Comparison of ENCODE assay signal across 8 cellular contexts in genomic region chr2:216108967-216109921, GRCh38. TPM values are rescaled to one million over a fixed set of nuclear protein-coding genes. Genes with fewer than 3 reads are reported as not detected.
DNase-seq lines count a peak whose midpoint lies in the region; ATAC-seq, FAIRE-seq and TF ChIP-seq lines count a peak whose summit lies in the region.

TSS of gene XRCC5 (plus strand) at chr2:216109348. CDS start at chr2:216109437, 89 bp downstream.

- peak; percentile 58 for ATAC-seq in GM21528 (IDR thresholded peaks at IDR 0.05; ENCODE audit: low FRiP score, unreplicated experiment)
- peak; percentile 86 for ATAC-seq in IMR-90 (ENCODE audit: low read depth)

- peak within 1 kb of the TSS; percentile 17 for H3K18ac ChIP-seq in IMR-90 (ENCODE audit: low read depth, low read length)

- 0% methylated on average over 44 of the region's 57 CpGs; no CpG with 5 or more reads in 1 of the 2 experiments for WGBS in IMR-90 (ENCODE audit: extremely low coverage in 2 of 2, insufficient read length in 1 of 2), 2 experiments
- WGBS in mesodermal cell (ENCODE audit: insufficient coverage in 2 of 2), 2 experiments = 0 to 1% methylated on average over 39 to 46 of the region's 57 CpGs

- 0 out of 3 replicates have a peak within 1 kb of the TSS, but pooled peaks have one; percentile 0 for H2BK15ac ChIP-seq in IMR-90 (ENCODE audit: low read depth, low read length)

- H3K9me1 ChIP-seq in IMR-90 (ENCODE audit: insufficient read depth, low read length) = no peaks in the 10 kb centered on the region

- H2BK120ac ChIP-seq in IMR-90 (ENCODE audit: low read depth, low read length) = peak within 1 kb of the TSS; percentile 15; the same call in 1 of the 2 replicates

- intact Hi-C loops in IMR-90 (cut with micrococcal nuclease) = loop anchor here (2.0 kb wide), 1 partner anchor 76 kb away; no protein-coding TSS in a partner anchor
- intact Hi-C loops in OCI-LY7 (cut with micrococcal nuclease; ENCODE audit: unreplicated experiment) = loop anchor here (1.0 to 10.0 kb wide), 3 partner anchors 303 to 1304 kb away; partner anchors contain the start of genes BARD1, RPL37A and SMARCAL1

- H3K23ac ChIP-seq in IMR-90 (ENCODE audit: low read depth, low read length) = peak within 1 kb of the TSS; percentile 83

- DNase-seq in D341Med (ENCODE audit: low spot score) (peak; percentile 95), IMR-90 (peak; percentile 96), OCI-LY7 (ENCODE audit: low spot score) (peak; percentile 98)
- peak; percentile 99 for DNase-seq in activated CD8-positive, alpha-beta memory T cell treated with anti-CD3 and anti-CD28 coated beads, Interleukin-2, amount 50 U/mL, for 48 hours
- peak; percentile 98 for DNase-seq in stimulated activated CD8-positive, alpha-beta memory T cell treated with anti-CD3 and anti-CD28 coated beads, Interleukin-15, amount 100 ng/mL, for 24 hours (ENCODE audit: low read depth)

- in situ Hi-C loops in IMR-90 (cut with MboI; ENCODE audit: low sequenced_read_pairs) = no loop called here

- dilution Hi-C loops in IMR-90 (cut with HindIII; ENCODE audit: low sequenced_read_pairs, unreplicated experiment) = no loop called here

- H4K91ac ChIP-seq in IMR-90 (ENCODE audit: insufficient read depth, low read depth, low read length) = peak within 1 kb of the TSS; percentile 91

- H3K14ac ChIP-seq in IMR-90 (replicated peaks; ENCODE audit: low read depth, low read length) = peak within 1 kb of the TSS; percentile 95

- H2BK20ac ChIP-seq in IMR-90 (ENCODE audit: low read depth, low read length) = no peak within 1 kb of the TSS

- no peaks in the 10 kb centered on the region for H3K9me3 ChIP-seq in IMR-90 (ENCODE audit: control insufficient read depth, insufficient read depth, low read length)
- H3K9me3 ChIP-seq in OCI-LY7 (ENCODE audit: low read length) = no peaks in the 10 kb centered on the region
- no peaks in the 10 kb centered on the region for H3K9me3 ChIP-seq in mesodermal cell (ENCODE audit: control insufficient read depth, low read length)

- peak within 1 kb of the TSS; percentile 94 for H3K4ac ChIP-seq in IMR-90 (ENCODE audit: low read depth, low read length)

- BruUV-seq in IMR-90 (replicated peaks; lab: Mats Ljungman, UMichigan) = no TSS peak
- no TSS peak for BruUV-seq in OCI-LY7 (replicated peaks; lab: Mats Ljungman, UMichigan)

- peak within 1 kb of the TSS; percentile 87 for H3K27ac ChIP-seq in IMR-90 (ENCODE audit: insufficient read depth, low read length)
- peak within 1 kb of the TSS; percentile 74 for H3K27ac ChIP-seq in OCI-LY7 (ENCODE audit: low read depth, low read length, poor library complexity, severe bottlenecking)
- H3K27ac ChIP-seq in mesodermal cell (ENCODE audit: low read depth, low read length, severe bottlenecking) = peak within 1 kb of the TSS; percentile 82

- H3K56ac ChIP-seq in IMR-90 (ENCODE audit: extremely low read depth, insufficient read depth, low read length) = peak within 1 kb of the TSS; percentile 80

- CTCF ChIA-PET in IMR-90 (lab: Yijun Ruan, JAX) = interaction anchor here (0.6 to 0.9 kb wide), 3 partner anchors 66 to 311 kb away, joined by 3 to 4 read pairs (median 3); no protein-coding TSS in a partner anchor
- CTCF ChIA-PET in OCI-LY7 (lab: Charles Lee; ENCODE audit: unreplicated experiment) = interaction anchor here (0.8 kb wide), 1 partner anchor 13 kb away, joined by 4 read pairs; no protein-coding TSS in a partner anchor

- H2BK5ac ChIP-seq in IMR-90 (ENCODE audit: low read depth, low read length, poor library complexity, severe bottlenecking) = peak within 1 kb of the TSS; percentile 72

- peaks cover 45% of the 10 kb centered on the region for H3K79me2 ChIP-seq in OCI-LY7 (ENCODE audit: insufficient read depth, low read depth, low read length)

- no peaks in the 10 kb centered on the region for H3K27me3 ChIP-seq in IMR-90 (ENCODE audit: control insufficient read depth, insufficient read depth, low read length)

- H4K5ac ChIP-seq in IMR-90 (ENCODE audit: low read depth, low read length) = peak within 1 kb of the TSS; percentile 90

- TF ChIP-seq POLR2A in IMR-90 (IDR thresholded peaks at IDR 0.05; ENCODE audit: low read depth, low read length) = peak; percentile 91

- H2AK5ac ChIP-seq in IMR-90 (ENCODE audit: low read depth, low read length) = peak within 1 kb of the TSS; percentile 84

- peaks cover 2% of the 10 kb centered on the region for H3K4me1 ChIP-seq in IMR-90 (ENCODE audit: control insufficient read depth, insufficient read depth, low read length)
- H3K4me1 ChIP-seq in OCI-LY7 (ENCODE audit: insufficient read depth, low read length, poor library complexity, severe bottlenecking) = peaks cover 48% of the 10 kb centered on the region
- H3K4me1 ChIP-seq in mesodermal cell (ENCODE audit: control insufficient read depth, insufficient read depth, low read length, poor library complexity, severe bottlenecking) = peaks cover 14% of the 10 kb centered on the region

- peak within 1 kb of the TSS; percentile 82 for H2AFZ ChIP-seq in IMR-90 (replicated peaks; ENCODE audit: low read length, poor library complexity)
- H2AFZ ChIP-seq in OCI-LY7 (ENCODE audit: low read length) = peak within 1 kb of the TSS; percentile 19; the same call in 1 of the 2 replicates

- H4K20me1 ChIP-seq in IMR-90 (ENCODE audit: insufficient read depth, low read length) = peaks cover 7% of the 10 kb centered on the region
- H4K20me1 ChIP-seq in OCI-LY7 (ENCODE audit: insufficient read depth, low read length) = peaks cover 18% of the 10 kb centered on the region; the same call in 1 of the 2 replicates

- no peak for TF ChIP-seq RAD21 in IMR-90 (IDR thresholded peaks at IDR 0.05; ENCODE audit: low read length)

- H3K4me3 ChIP-seq in IMR-90 (ENCODE audit: insufficient read depth, low read depth, low read length) (peak within 1 kb of the TSS; percentile 71), OCI-LY7 (ENCODE audit: low read depth, low read length, poor library complexity, severe bottlenecking) (peak within 1 kb of the TSS; percentile 91), mesodermal cell (ENCODE audit: extremely low read depth, insufficient read depth, low read length, poor library complexity, severe bottlenecking) (peak within 1 kb of the TSS; percentile 94)

- peak within 1 kb of the TSS; percentile 93 for H2AK9ac ChIP-seq in IMR-90 (replicated peaks; ENCODE audit: low read depth, low read length, poor library complexity)

- TF ChIP-seq CTCF in IMR-90 (conservative IDR thresholded peaks at IDR 0.05; ENCODE audit: low read depth, low read length) (no peak), OCI-LY7 (conservative IDR thresholded peaks at IDR 0.05; ENCODE audit: low read length) (no peak)

- H3K79me1 ChIP-seq in IMR-90 (ENCODE audit: low read depth in 1 of 2, low read length in 2 of 2) = peaks cover 0 to 20% of the 10 kb centered on the region in 2 experiments; a peak in 3 of 4 replicates

- H3K9me2 ChIP-seq in OCI-LY7 (ENCODE audit: insufficient read depth, low read length) = no peaks in the 10 kb centered on the region

- H3K9ac ChIP-seq in IMR-90 (ENCODE audit: low read depth, low read length) = peak within 1 kb of the TSS; percentile 91

- peak within 1 kb of the TSS; percentile 99 for H3K4me2 ChIP-seq in IMR-90 (ENCODE audit: low read depth, low read length)
- peak within 1 kb of the TSS; percentile 71 for H3K4me2 ChIP-seq in OCI-LY7 (ENCODE audit: low read length)

- FAIRE-seq in endometrium (lab: Jason Lieb, UNC) = peak; percentile 92

- peaks cover 14% of the 10 kb centered on the region for H3K36me3 ChIP-seq in IMR-90 (ENCODE audit: control insufficient read depth, insufficient read depth, low read length)
- peaks cover 41% of the 10 kb centered on the region for H3K36me3 ChIP-seq in OCI-LY7 (ENCODE audit: insufficient read depth, low read length)
- peaks cover 38% of the 10 kb centered on the region for H3K36me3 ChIP-seq in mesodermal cell (ENCODE audit: control insufficient read depth, insufficient read depth, low read length)

- POLR2A ChIA-PET in IMR-90 (lab: Charles Lee; ENCODE audit: unreplicated experiment) = interaction anchor here (0.6 to 1.0 kb wide), 2 partner anchors 263 to 1699 kb away, joined by 5 to 7 read pairs; partner anchors contain the start of genes MARCHF4 and VWC2L
- POLR2A ChIA-PET in OCI-LY7 (lab: Charles Lee) = interaction anchor here (0.6 to 1.8 kb wide), 11 partner anchors 11 to 194 kb away, joined by 3 to 13 read pairs (median 5); no protein-coding TSS in a partner anchor

- H4K8ac ChIP-seq in IMR-90 (ENCODE audit: low read depth in 2 of 2, low read length in 2 of 2) = peak within 1 kb of the TSS; percentile 92 to 95

TF ChIP-seq in IMR-90, 13 proteins besides CTCF, POLR2A, EP300 and RAD21 (continues in another document):
- no peak for TF ChIP-seq SMC3 (IDR thresholded peaks at IDR 0.05; ENCODE audit: low read depth, low read length)
- peak; percentile 99 for TF ChIP-seq CEBPB (IDR thresholded peaks at IDR 0.05; ENCODE audit: low read depth, low read length)
- TF ChIP-seq MAFK (IDR thresholded peaks at IDR 0.05; ENCODE audit: low read depth, low read length) = no peak
- TF ChIP-seq FOS (IDR thresholded peaks at IDR 0.05; ENCODE audit: low read depth, low read length) = no peak
- TF ChIP-seq RCOR1 (IDR thresholded peaks at IDR 0.05; ENCODE audit: insufficient replicate concordance, low read length) = no peak
- 0 out of 2 replicates have a peak, but pooled peaks have one; percentile 75 for TF ChIP-seq CHD1 (IDR thresholded peaks at IDR 0.05; ENCODE audit: low read depth, low read length)
- no peak for TF ChIP-seq BHLHE40 (IDR thresholded peaks at IDR 0.05; ENCODE audit: low read depth, low read length)
- TF ChIP-seq RFX5 (IDR thresholded peaks at IDR 0.05; ENCODE audit: low read depth, low read length) = no peak
- TF ChIP-seq USF2 (IDR thresholded peaks at IDR 0.05; ENCODE audit: low read depth, low read length) = no peak

RNA-seq across cellular contexts. Expression of gene XRCC5, which starts in this region (rescaled TPM):
- total RNA-seq in IMR-90 (2012; rRNA removed) = 352 and 509 TPM in 2 replicates
- polyA plus RNA-seq in IMR-90 (2012; rRNA removed) = 144 and 156 TPM in 2 replicates
- 103 and 426 TPM in 2 replicates for polyA plus RNA-seq in IMR-90 (2012; cell fraction: cytosol; rRNA removed)
- polyA plus RNA-seq in IMR-90 (2012; cell fraction: nucleus; rRNA removed; ENCODE audit: low replicate concordance) = 65.1 and 146 TPM in 2 replicates
- 174 and 180 TPM in 2 replicates for total RNA-seq in OCI-LY7 (2014; rRNA removed; shearing (Covaris generic))
- total RNA-seq in OCI-LY7 (2022) = 294 and 344 TPM in 2 replicates
- polyA plus RNA-seq in mesodermal cell (2013, experiment 1 of 2) = 312 TPM
- 324 TPM for polyA plus RNA-seq in mesodermal cell (2013, experiment 2 of 2)

Comparison
In these comparisons a context has a peak if more than half of its experiments do, and no peak if none do; other contexts are left out.
1. Peak in every context shown above with its lines: DNase-seq, ATAC-seq, H3K4me3 ChIP-seq and H3K27ac ChIP-seq.